In genomic region chr18:27244259-27244658, GRCh38 we compare ENCODE assay signal across 38 cellular contexts. TPM values are rescaled to one million over a fixed set of nuclear protein-coding genes. Genes with fewer than 3 reads are reported as not detected.
"Had no signal": no experiment of that assay in that cellular context is flagged by ENCODE, and none has a peak within 500 bp of the region (broad histone marks: within the 10 kb centered on the region; RNA-seq: fewer than 3 reads in every experiment).

No MANE protein-coding gene starts in this region.

- DNase-seq: activated CD4-positive, alpha-beta memory T cell treated with anti-CD3 and anti-CD28 coated beads for 36 hours; activated CD4-positive, alpha-beta T cell treated with anti-CD3 and anti-CD28 coated beads for 1 hour; activated CD4-positive, alpha-beta T cell treated with anti-CD3 and anti-CD28 coated beads for 36 hours; activated CD4-positive, alpha-beta T cell treated with anti-CD3 and anti-CD28 coated beads, Interleukin-2, amount 10 ng/mL, durations not matched to agents 24 days and 14 days; activated CD4-positive, alpha-beta T cell treated with anti-CD3 and anti-CD28 coated beads, Interleukin-2, amount 50 U/mL, for 1 hour; activated CD4-positive, alpha-beta T cell treated with anti-CD3 and anti-CD28 coated beads, Interleukin-2, amount 50 U/mL, for 4 hours; activated CD4-positive, CD25-positive, alpha-beta regulatory T cell; activated CD8-positive, alpha-beta memory T cell treated with anti-CD3 and anti-CD28 coated beads, Interleukin-2, amount 50 U/mL, for 4 hours; activated CD8-positive, alpha-beta T cell treated with anti-CD3 and anti-CD28 coated beads for 36 hours; activated effector memory CD4-positive, alpha-beta T cell treated with anti-CD3 and anti-CD28 coated beads, Interleukin-2, amount 50 U/mL, for 16 hours; activated gamma-delta T cell treated with Interleukin-2 at 50 U/mL for 16 hours; activated naive CD4-positive, alpha-beta T cell; activated naive CD4-positive, alpha-beta T cell treated with anti-CD3 and anti-CD28 coated beads for 36 hours; activated naive CD4-positive, alpha-beta T cell treated with anti-CD3 and anti-CD28 coated beads, Interleukin-2, amount 50 U/mL, for 16 hours; activated naive CD8-positive, alpha-beta T cell treated with anti-CD3 and anti-CD28 coated beads for 36 hours; activated T-cell treated with anti-CD3 and anti-CD28 coated beads for 4 hours; activated T-cell treated with anti-CD3 and anti-CD28 coated beads, Interleukin-2, amount 50 U/mL, for 1 hour; activated T-cell treated with anti-CD3 and anti-CD28 coated beads, Interleukin-2, amount 50 U/mL, for 4 hours; activated T-cell treated with anti-CD3 and anti-CD28 coated beads, Interleukin-2, amount 50 U/mL, for 72 hours; adrenal gland; amniotic stem cell; aorta; body of pancreas; brain microvascular endothelial cell; central memory CD4-positive, alpha-beta T cell; T-helper 1 cell; T-helper 2 cell; T-helper 9 cell had no signal

- H3K4me3 Mint-ChIP-seq: activated CD4-positive, alpha-beta memory T cell treated with anti-CD3 and anti-CD28 coated beads for 36 hours; activated CD4-positive, alpha-beta T cell treated with anti-CD3 and anti-CD28 coated beads for 36 hours; activated CD4-positive, alpha-beta T cell treated with anti-CD3 and anti-CD28 coated beads, Interleukin-2, amount 10 ng/mL, durations not matched to agents 24 days and 14 days; activated CD8-positive, alpha-beta T cell treated with anti-CD3 and anti-CD28 coated beads for 36 hours; activated naive CD4-positive, alpha-beta T cell treated with anti-CD3 and anti-CD28 coated beads for 36 hours; activated naive CD8-positive, alpha-beta T cell treated with anti-CD3 and anti-CD28 coated beads for 36 hours; activated T-cell treated with anti-CD3 and anti-CD28 coated beads, Interleukin-2, amount 50 U/mL, for 4 hours; activated T-cell treated with anti-CD3 and anti-CD28 coated beads, Interleukin-2, amount 50 U/mL, for 72 hours; activated T-helper 1 cell treated with anti-CD3 and anti-CD28 coated beads, Interleukin-12 subunit alpha, Interleukin-12 subunit beta, Interleukin-2, Interleukin-4 antibody, amounts not matched to agents 30 ng/mL and 10 ng/mL and 1 ng/mL, durations not matched to agents 14 hours and 24 hours and 36 hours; activated T-helper 17 cell treated with anti-CD3 and anti-CD28 coated beads, Interleukin-2, amount 50 U/mL, for 72 hours; T-helper 1 cell treated with Interleukin-12 subunit alpha and Interleukin-12 subunit beta and Interleukin-4 antibody, amounts not matched to agents 30 μg/mL and 1 μg/mL, for 36 hours; T-helper 2 cell treated with Interferon-gamma antibody and Interleukin-4, amounts not matched to agents 5 μg/mL and 100 μg/mL, for 36 hours had no signal

- H3K9me3 Mint-ChIP-seq: activated CD8-positive, alpha-beta T cell treated with anti-CD3 and anti-CD28 coated beads for 36 hours; activated naive CD8-positive, alpha-beta T cell treated with anti-CD3 and anti-CD28 coated beads for 36 hours had no signal

- H3K27me3 Mint-ChIP-seq: activated CD4-positive, alpha-beta memory T cell treated with anti-CD3 and anti-CD28 coated beads for 36 hours; activated CD4-positive, alpha-beta T cell treated with anti-CD3 and anti-CD28 coated beads for 36 hours; activated CD4-positive, alpha-beta T cell treated with anti-CD3 and anti-CD28 coated beads, Interleukin-2, amount 10 ng/mL, durations not matched to agents 24 days and 14 days; activated CD8-positive, alpha-beta T cell treated with anti-CD3 and anti-CD28 coated beads for 36 hours; activated naive CD8-positive, alpha-beta T cell treated with anti-CD3 and anti-CD28 coated beads for 36 hours; activated T-helper 17 cell treated with anti-CD3 and anti-CD28 coated beads, Interleukin-2, amount 50 U/mL, for 72 hours had no signal

- H3K4me1 Mint-ChIP-seq: activated CD4-positive, alpha-beta T cell treated with anti-CD3 and anti-CD28 coated beads for 36 hours; activated CD4-positive, alpha-beta T cell treated with anti-CD3 and anti-CD28 coated beads, Interleukin-2, amount 10 ng/mL, durations not matched to agents 24 days and 14 days; activated naive CD8-positive, alpha-beta T cell treated with anti-CD3 and anti-CD28 coated beads for 36 hours; activated T-helper 17 cell treated with anti-CD3 and anti-CD28 coated beads, Interleukin-2, amount 50 U/mL, for 72 hours had no signal

- H3K36me3 Mint-ChIP-seq: activated CD4-positive, alpha-beta memory T cell treated with anti-CD3 and anti-CD28 coated beads for 36 hours; activated naive CD4-positive, alpha-beta T cell treated with anti-CD3 and anti-CD28 coated beads, Interleukin-2, amount 50 U/mL, for 72 hours; activated naive CD8-positive, alpha-beta T cell treated with anti-CD3 and anti-CD28 coated beads for 36 hours had no signal

- ATAC-seq: activated CD4-positive, alpha-beta T cell treated with anti-CD3 and anti-CD28 coated beads for 36 hours; activated CD4-positive, CD25-positive, alpha-beta regulatory T cell treated with anti-CD3 and anti-CD28 coated beads, Interleukin-2, amount 50 U/mL, for 24 hours; activated CD8-positive, alpha-beta T cell treated with anti-CD3 and anti-CD28 coated beads for 36 hours; activated naive CD4-positive, alpha-beta T cell treated with anti-CD3 and anti-CD28 coated beads, Interleukin-2, amount 50 U/mL, for 72 hours; activated T-cell treated with anti-CD3 and anti-CD28 coated beads, Interleukin-2, amount 50 U/mL, for 4 hours; activated T-cell treated with anti-CD3 and anti-CD28 coated beads, Interleukin-2, amount 50 U/mL, for 72 hours; activated T-helper 17 cell treated with anti-CD3 and anti-CD28 coated beads, Interleukin-2, amount 50 U/mL, for 72 hours; body of pancreas had no signal

- H3K4me3 ChIP-seq: adrenal gland, body of pancreas, breast epithelium had no signal

- H3K4me1 ChIP-seq: adrenal gland, body of pancreas, breast epithelium had no signal

- H3K27ac Mint-ChIP-seq: activated CD4-positive, alpha-beta memory T cell treated with anti-CD3 and anti-CD28 coated beads for 36 hours; activated CD4-positive, alpha-beta T cell treated with anti-CD3 and anti-CD28 coated beads for 36 hours; activated CD4-positive, alpha-beta T cell treated with anti-CD3 and anti-CD28 coated beads, Interleukin-2, amount 10 ng/mL, durations not matched to agents 24 days and 14 days; activated CD8-positive, alpha-beta T cell treated with anti-CD3 and anti-CD28 coated beads for 36 hours; activated naive CD4-positive, alpha-beta T cell treated with anti-CD3 and anti-CD28 coated beads for 36 hours; activated naive CD4-positive, alpha-beta T cell treated with anti-CD3 and anti-CD28 coated beads, Interleukin-2, amount 50 U/mL, for 72 hours; activated naive CD8-positive, alpha-beta T cell treated with anti-CD3 and anti-CD28 coated beads for 36 hours; activated T-cell treated with anti-CD3 and anti-CD28 coated beads, Interleukin-2, amount 50 U/mL, for 72 hours; activated T-helper 1 cell treated with anti-CD3 and anti-CD28 coated beads, Interleukin-12 subunit alpha, Interleukin-12 subunit beta, Interleukin-2, Interleukin-4 antibody, amounts not matched to agents 30 ng/mL and 10 ng/mL and 1 ng/mL, durations not matched to agents 14 hours and 24 hours and 36 hours; activated T-helper 17 cell treated with anti-CD3 and anti-CD28 coated beads, Interleukin-2, amount 50 U/mL, for 72 hours; T-helper 1 cell treated with Interleukin-12 subunit alpha and Interleukin-12 subunit beta and Interleukin-4 antibody, amounts not matched to agents 30 μg/mL and 1 μg/mL, for 36 hours; T-helper 2 cell treated with Interferon-gamma antibody and Interleukin-4, amounts not matched to agents 5 μg/mL and 100 μg/mL, for 36 hours had no signal

- H3K27me3 ChIP-seq: adrenal gland, body of pancreas, brain microvascular endothelial cell, breast epithelium had no signal

- H3K36me3 ChIP-seq: adrenal gland, brain microvascular endothelial cell, breast epithelium had no signal

- H3K27ac ChIP-seq: adrenal gland, body of pancreas, brain microvascular endothelial cell, breast epithelium, VCaP had no signal

RNA-seq across cellular contexts. Expression of gene CHST9, which starts 59.2 kb away (rescaled TPM):
- total RNA-seq: activated CD4-positive, alpha-beta memory T cell treated with anti-CD3 and anti-CD28 coated beads for 36 hours; activated CD4-positive, alpha-beta T cell treated with anti-CD3 and anti-CD28 coated beads for 36 hours; activated CD4-positive, alpha-beta T cell treated with anti-CD3 and anti-CD28 coated beads, Interleukin-2, amount 10 ng/mL, durations not matched to agents 24 days and 14 days; activated CD8-positive, alpha-beta memory T cell treated with anti-CD3 and anti-CD28 coated beads for 36 hours; activated CD8-positive, alpha-beta T cell treated with anti-CD3 and anti-CD28 coated beads for 36 hours; activated naive CD4-positive, alpha-beta T cell treated with anti-CD3 and anti-CD28 coated beads for 36 hours; activated naive CD4-positive, alpha-beta T cell treated with anti-CD3 and anti-CD28 coated beads, Interleukin-2, amount 50 U/mL, for 72 hours; activated naive CD8-positive, alpha-beta T cell treated with anti-CD3 and anti-CD28 coated beads for 36 hours; activated T-cell treated with anti-CD3 and anti-CD28 coated beads, Interleukin-2, amount 50 U/mL, for 4 hours; activated T-cell treated with anti-CD3 and anti-CD28 coated beads, Interleukin-2, amount 50 U/mL, for 72 hours; activated T-helper 1 cell treated with anti-CD3 and anti-CD28 coated beads, Interleukin-12 subunit alpha, Interleukin-12 subunit beta, Interleukin-2, Interleukin-4 antibody, amounts not matched to agents 30 ng/mL and 10 ng/mL and 1 ng/mL, durations not matched to agents 14 hours and 24 hours and 36 hours; activated T-helper 17 cell treated with anti-CD3 and anti-CD28 coated beads, Interleukin-2, amount 50 U/mL, for 72 hours; cardiac septum had no signal
- polyA plus RNA-seq: aorta had no signal
